In the genomic region with DNA sequence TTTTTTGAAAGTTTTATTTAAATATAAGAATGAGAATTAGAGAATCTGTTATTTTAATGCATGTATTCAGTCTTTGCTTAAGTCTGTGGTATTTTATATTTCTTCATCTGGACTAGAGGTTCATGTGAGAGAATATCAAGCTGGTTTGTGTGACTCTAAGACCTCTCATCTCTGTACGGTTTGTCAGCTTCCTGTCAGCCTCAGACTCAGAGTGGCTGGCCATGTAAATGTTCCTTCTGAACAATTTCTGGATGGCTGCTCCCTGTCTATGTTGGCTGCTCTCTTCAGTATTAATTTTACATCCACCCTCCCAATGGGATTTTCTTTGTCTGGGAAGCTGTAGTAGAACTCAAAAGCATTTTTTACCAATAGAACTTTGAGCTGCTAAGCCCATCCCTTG, we compare ENCODE assay signal across 34 cellular contexts.
DNase-seq lines count a peak whose midpoint lies in the region; ATAC-seq, FAIRE-seq and TF ChIP-seq lines count a peak whose summit lies in the region.
"Had no signal": no experiment of that assay in that cellular context is flagged by ENCODE, and none has a peak within 500 bp of the region (broad histone marks: within the 10 kb centered on the region; RNA-seq: fewer than 3 reads in every experiment).

No MANE protein-coding gene starts in this region.

- in situ Hi-C loops in IMR-90 (cut with MboI; ENCODE audit: low sequenced_read_pairs), result no loop called here

- H3K18ac ChIP-seq in IMR-90 (ENCODE audit: low read depth, low read length), result peak overlapping the region; percentile 52; the same call in 1 of the 2 replicates

- TF ChIP-seq POLR2A in IMR-90 (IDR thresholded peaks at IDR 0.05; ENCODE audit: low read depth, low read length) (no peak), endothelial cell of umbilical vein (IDR thresholded peaks at IDR 0.05; ENCODE audit: low read depth, low read length) (no peak)

- peak overlapping the region; percentile 33; the same call in 1 of the 2 replicates for H4K5ac ChIP-seq in IMR-90 (ENCODE audit: low read depth, low read length)

- peak overlapping the region; percentile 58; the same call in 1 of the 2 replicates for H2BK20ac ChIP-seq in IMR-90 (ENCODE audit: low read depth, low read length)

- no peak for TF ChIP-seq CTCF in IMR-90 (conservative IDR thresholded peaks at IDR 0.05; ENCODE audit: low read depth, low read length)
- TF ChIP-seq CTCF in endothelial cell of umbilical vein (IDR thresholded peaks at IDR 0.05; ENCODE audit: extremely low read depth in 1 of 2, insufficient read depth in 1 of 2, low read depth in 1 of 2, low read length in 2 of 2), result no peak

- H3K9me3 ChIP-seq in IMR-90 (ENCODE audit: control insufficient read depth, insufficient read depth, low read length) (no peaks in the 10 kb centered on the region), endothelial cell of umbilical vein (replicated peaks; ENCODE audit: control insufficient read depth, insufficient read depth, low read length) (no peaks in the 10 kb centered on the region)
- H3K9me3 ChIP-seq: BLaER1, testis, uterus had no signal

- H3K27ac Mint-ChIP-seq in activated CD4-positive, alpha-beta T cell treated with anti-CD3 and anti-CD28 coated beads, Interleukin-2, amount 10 ng/mL, durations not matched to agents 24 days and 14 days, result peak overlapping the region; percentile 34
- H3K27ac Mint-ChIP-seq: activated CD4-positive, alpha-beta memory T cell treated with anti-CD3 and anti-CD28 coated beads, Interleukin-2, amount 10 ng/mL, durations not matched to agents 7 days and 5 days; stimulated activated effector memory CD8-positive, alpha-beta T cell treated with anti-CD3 and anti-CD28 coated beads, Interleukin-12 subunit alpha, Interleukin-12 subunit beta, amount 100 ng/mL, for 72 hours had no signal

- H3K79me1 ChIP-seq in IMR-90 (ENCODE audit: low read depth in 1 of 2, low read length in 2 of 2), result no peaks in the 10 kb centered on the region

- peak overlapping the region; percentile 48 to 79 for H4K8ac ChIP-seq in IMR-90 (ENCODE audit: low read depth in 2 of 2, low read length in 2 of 2)

- no TSS peak for BruUV-seq in IMR-90 (replicated peaks; lab: Mats Ljungman, UMichigan)
- BruUV-seq in endothelial cell of umbilical vein (replicated peaks; lab: Mats Ljungman, UMichigan), result no TSS peak

- no peak overlapping the region for H3K9ac ChIP-seq in IMR-90 (ENCODE audit: low read depth, low read length)
- no peak overlapping the region for H3K9ac ChIP-seq in endothelial cell of umbilical vein (replicated peaks; ENCODE audit: extremely low read depth, insufficient read depth, low read length)
- H3K9ac ChIP-seq: BLaER1 had no signal

- no peak overlapping the region for H2AK5ac ChIP-seq in IMR-90 (ENCODE audit: low read depth, low read length)

- no peaks in the 10 kb centered on the region for H3K27me3 Mint-ChIP-seq in activated CD4-positive, alpha-beta T cell treated with anti-CD3 and anti-CD28 coated beads, Interleukin-2, amount 10 ng/mL, durations not matched to agents 24 days and 14 days
- H3K27me3 Mint-ChIP-seq: activated CD4-positive, alpha-beta memory T cell treated with anti-CD3 and anti-CD28 coated beads, Interleukin-2, amount 10 ng/mL, durations not matched to agents 7 days and 5 days; naive B cell had no signal

- H3K27ac ChIP-seq in IMR-90 (ENCODE audit: insufficient read depth, low read length), result no peak overlapping the region
- no peak overlapping the region for H3K27ac ChIP-seq in endothelial cell of umbilical vein (ENCODE audit: insufficient read depth, low read depth, low read length)
- H3K27ac ChIP-seq: BLaER1, coronary artery, SK-N-MC, testis, uterus, VCaP had no signal

- H2BK5ac ChIP-seq in IMR-90 (ENCODE audit: low read depth, low read length, poor library complexity, severe bottlenecking), result peak overlapping the region; percentile 64

- H3K9me3 Mint-ChIP-seq in activated CD4-positive, alpha-beta T cell treated with anti-CD3 and anti-CD28 coated beads, Interleukin-2, amount 10 ng/mL, durations not matched to agents 24 days and 14 days, result peaks cover 3% of the 10 kb centered on the region
- H3K9me3 Mint-ChIP-seq: activated CD4-positive, alpha-beta memory T cell treated with anti-CD3 and anti-CD28 coated beads, Interleukin-2, amount 10 ng/mL, durations not matched to agents 7 days and 5 days had no signal

- ATAC-seq in IMR-90 (ENCODE audit: low read depth), result peak; percentile 74
- ATAC-seq: left colon; stimulated activated effector memory CD8-positive, alpha-beta T cell treated with anti-CD3 and anti-CD28 coated beads, Interleukin-12 subunit alpha, Interleukin-12 subunit beta, amount 100 ng/mL, for 72 hours had no signal

- no peak for TF ChIP-seq RAD21 in IMR-90 (IDR thresholded peaks at IDR 0.05; ENCODE audit: low read length)

- CTCF ChIA-PET in IMR-90 (lab: Yijun Ruan, JAX), result no interaction called here
- CTCF ChIA-PET in endothelial cell of umbilical vein (lab: Charles Lee), result interaction anchor here (1.1 kb wide), 1 partner anchor 8 kb away, joined by 3 read pairs; no protein-coding TSS in a partner anchor

- H3K14ac ChIP-seq in IMR-90 (replicated peaks; ENCODE audit: low read depth, low read length), result peak overlapping the region; percentile 10

- no peaks in the 10 kb centered on the region for H3K79me2 ChIP-seq in endothelial cell of umbilical vein (ENCODE audit: control insufficient read depth, insufficient read depth, low read length)

- H3K27me3 ChIP-seq in IMR-90 (ENCODE audit: control insufficient read depth, insufficient read depth, low read length) (no peaks in the 10 kb centered on the region), endothelial cell of umbilical vein (ENCODE audit: control insufficient read depth in 2 of 2, insufficient read depth in 2 of 2, low read length in 2 of 2) (no peaks in the 10 kb centered on the region)
- H3K27me3 ChIP-seq: BLaER1, testis, uterus had no signal

- H3K4ac ChIP-seq in IMR-90 (ENCODE audit: low read depth, low read length), result peak overlapping the region; percentile 9; the same call in 1 of the 2 replicates

- peak overlapping the region; percentile 37; the same call in 1 of the 2 replicates for H4K91ac ChIP-seq in IMR-90 (ENCODE audit: insufficient read depth, low read depth, low read length)

- H2AFZ ChIP-seq in IMR-90 (replicated peaks; ENCODE audit: low read length, poor library complexity) (peak overlapping the region; percentile 64), endothelial cell of umbilical vein (ENCODE audit: low read depth, low read length) (no peak overlapping the region)

- H4K20me1 ChIP-seq in IMR-90 (ENCODE audit: insufficient read depth, low read length) (no peaks in the 10 kb centered on the region), endothelial cell of umbilical vein (replicated peaks; ENCODE audit: control insufficient read depth, extremely low read depth, insufficient read depth, low read length) (no peaks in the 10 kb centered on the region)
- H4K20me1 ChIP-seq: BLaER1 had no signal

- no peak overlapping the region for H2AK9ac ChIP-seq in IMR-90 (replicated peaks; ENCODE audit: low read depth, low read length, poor library complexity)

- H3K4me1 ChIP-seq in IMR-90 (ENCODE audit: control insufficient read depth, insufficient read depth, low read length) (no peaks in the 10 kb centered on the region; the same call in 1 of the 2 replicates), endothelial cell of umbilical vein (ENCODE audit: control insufficient read depth, extremely low read depth, insufficient read depth, low read length) (no peaks in the 10 kb centered on the region)
- H3K4me1 ChIP-seq: testis, uterus had no signal

- POLR2A ChIA-PET in IMR-90 (lab: Charles Lee; ENCODE audit: unreplicated experiment) (no interaction called here), endothelial cell of umbilical vein (lab: Charles Lee) (no interaction called here)

- WGBS in IMR-90 (ENCODE audit: extremely low coverage in 2 of 2, insufficient read length in 1 of 2), 2 experiments, result no CpG with 5 or more reads among the region's 1 CpG

- no peak for FAIRE-seq in endothelial cell of umbilical vein (lab: Jason Lieb, UNC)
- FAIRE-seq: A204.1, endometrium, GM12891, H54 had no signal

- H2BK15ac ChIP-seq in IMR-90 (ENCODE audit: low read depth, low read length), result peak overlapping the region; percentile 73; the same call in 2 of the 3 replicates

- H3K4me3 ChIP-seq in IMR-90 (ENCODE audit: insufficient read depth, low read depth, low read length) (no peak overlapping the region), endothelial cell of umbilical vein (replicated peaks in 1 of 3; ENCODE audit: insufficient read depth in 1 of 3, low read depth in 1 of 3, low read length in 3 of 3) (no peak overlapping the region)
- H3K4me3 ChIP-seq: BLaER1, coronary artery, SK-N-MC, smooth muscle cell, testis, uterus had no signal

- peaks cover 5% of the 10 kb centered on the region for H3K36me3 Mint-ChIP-seq in activated CD4-positive, alpha-beta T cell treated with anti-CD3 and anti-CD28 coated beads, Interleukin-2, amount 10 ng/mL, durations not matched to agents 24 days and 14 days (ENCODE audit: low read depth)
- H3K36me3 Mint-ChIP-seq: naive B cell; stimulated activated effector memory CD8-positive, alpha-beta T cell treated with anti-CD3 and anti-CD28 coated beads, Interleukin-12 subunit alpha, Interleukin-12 subunit beta, amount 100 ng/mL, for 72 hours had no signal

- DNase-seq in activated CD4-positive, alpha-beta T cell treated with anti-CD3 and anti-CD28 coated beads, Interleukin-2, amount 10 ng/mL, durations not matched to agents 24 days and 14 days, result no peak
- DNase-seq in activated CD4-positive, alpha-beta T cell treated with anti-CD3 and anti-CD28 coated beads for 1 hour, result no peak
- DNase-seq in IMR-90 (peak; percentile 85), endothelial cell of umbilical vein (ENCODE audit: low read depth, low spot score) (no peak), renal cortical epithelial cell (ENCODE audit: low read depth) (peak; percentile 17), LoVo (ENCODE audit: low spot score) (no peak), mucosa of gallbladder (ENCODE audit: low spot score) (no peak), inferior parietal cortex (ENCODE audit: extremely low spot score) (no peak)
- DNase-seq: activated CD4-positive, alpha-beta memory T cell treated with anti-CD3 and anti-CD28 coated beads, Interleukin-2, amount 10 ng/mL, durations not matched to agents 7 days and 5 days; activated effector memory CD4-positive, alpha-beta T cell treated with anti-CD3 and anti-CD28 coated beads, Interleukin-2, amount 50 U/mL, for 16 hours; COR-L47; DMS79; Karpas-422; left colon; mesendoderm; naive B cell; NCI-H1092 treated with DMSO at 0.1 percent for 48 hours; NCI-H1930; NCI-H226; NCI-H748 treated with DMSO at 0.1 percent for 48 hours; nucleus accumbens; stimulated activated CD4-positive, alpha-beta T cell treated with anti-CD3 and anti-CD28 coated beads, Interleukin-2, amount 100 ng/mL, for 24 hours; testis; uterus had no signal

- H2BK120ac ChIP-seq in IMR-90 (ENCODE audit: low read depth, low read length), result peak overlapping the region; percentile 72

- H3K4me1 Mint-ChIP-seq in activated CD4-positive, alpha-beta T cell treated with anti-CD3 and anti-CD28 coated beads, Interleukin-2, amount 10 ng/mL, durations not matched to agents 24 days and 14 days, result peaks cover 3% of the 10 kb centered on the region
- H3K4me1 Mint-ChIP-seq: activated CD4-positive, alpha-beta memory T cell treated with anti-CD3 and anti-CD28 coated beads, Interleukin-2, amount 10 ng/mL, durations not matched to agents 7 days and 5 days; naive B cell; stimulated activated effector memory CD8-positive, alpha-beta T cell treated with anti-CD3 and anti-CD28 coated beads, Interleukin-12 subunit alpha, Interleukin-12 subunit beta, amount 100 ng/mL, for 72 hours had no signal

- no peaks in the 10 kb centered on the region for H3K36me3 ChIP-seq in IMR-90 (ENCODE audit: control insufficient read depth, insufficient read depth, low read length)
- H3K36me3 ChIP-seq in endothelial cell of umbilical vein (ENCODE audit: control insufficient read depth in 2 of 2, extremely low read depth in 1 of 2, insufficient read depth in 2 of 2, low read length in 2 of 2), result no peaks in the 10 kb centered on the region
- H3K36me3 ChIP-seq: BLaER1, uterus had no signal

- no peak overlapping the region for H3K4me3 Mint-ChIP-seq in activated CD4-positive, alpha-beta T cell treated with anti-CD3 and anti-CD28 coated beads, Interleukin-2, amount 10 ng/mL, durations not matched to agents 24 days and 14 days
- H3K4me3 Mint-ChIP-seq: activated CD4-positive, alpha-beta memory T cell treated with anti-CD3 and anti-CD28 coated beads, Interleukin-2, amount 10 ng/mL, durations not matched to agents 7 days and 5 days; naive B cell; stimulated activated effector memory CD8-positive, alpha-beta T cell treated with anti-CD3 and anti-CD28 coated beads, Interleukin-12 subunit alpha, Interleukin-12 subunit beta, amount 100 ng/mL, for 72 hours had no signal

- H3K4me2 ChIP-seq in IMR-90 (ENCODE audit: low read depth, low read length), result no peak overlapping the region
- no peak overlapping the region for H3K4me2 ChIP-seq in endothelial cell of umbilical vein (ENCODE audit: insufficient read depth, low read length)
- H3K4me2 ChIP-seq: BLaER1, smooth muscle cell had no signal

- 0 out of 2 replicates have a peak overlapping the region, but pooled peaks have one; percentile 21 for H3K56ac ChIP-seq in IMR-90 (ENCODE audit: extremely low read depth, insufficient read depth, low read length)

- no peaks in the 10 kb centered on the region for H3K9me1 ChIP-seq in IMR-90 (ENCODE audit: insufficient read depth, low read length)
- H3K9me1 ChIP-seq in endothelial cell of umbilical vein (replicated peaks; ENCODE audit: control insufficient read depth, extremely low read depth, insufficient read depth, low read length), result no peaks in the 10 kb centered on the region

- intact Hi-C loops in activated CD4-positive, alpha-beta T cell treated with anti-CD3 and anti-CD28 coated beads, Interleukin-2, amount 10 ng/mL, durations not matched to agents 24 days and 14 days (cut with micrococcal nuclease), result no loop called here
- intact Hi-C loops in IMR-90 (cut with micrococcal nuclease), result no loop called here
- intact Hi-C loops in endothelial cell of umbilical vein (cut with micrococcal nuclease), result no loop called here

- peak overlapping the region; percentile 59; the same call in 1 of the 2 replicates for H3K23ac ChIP-seq in IMR-90 (ENCODE audit: low read depth, low read length)

- dilution Hi-C loops in IMR-90 (cut with HindIII; ENCODE audit: low sequenced_read_pairs, unreplicated experiment), result no loop called here
- dilution Hi-C loops in endothelial cell of umbilical vein (cut with MboI; ENCODE audit: extremely low pct_ligation_motif_present, low sequenced_read_pairs), result no loop called here

Comparison
In these comparisons a context has a peak if more than half of its experiments do, and no peak if none do; other contexts are left out.
1. DNase-seq: peak in IMR-90 (single experiment) and renal cortical epithelial cell (single experiment); none in activated CD4-positive, alpha-beta T cell treated with anti-CD3 and anti-CD28 coated beads, Interleukin-2, amount 10 ng/mL, durations not matched to agents 24 days and 14 days (single experiment), activated CD4-positive, alpha-beta T cell treated with anti-CD3 and anti-CD28 coated beads for 1 hour (single experiment), endothelial cell of umbilical vein (single experiment), LoVo (single experiment), mucosa of gallbladder (single experiment) and inferior parietal cortex (single experiment).